26 cellular contexts compared by ENCODE assay signal in the genomic region with DNA sequence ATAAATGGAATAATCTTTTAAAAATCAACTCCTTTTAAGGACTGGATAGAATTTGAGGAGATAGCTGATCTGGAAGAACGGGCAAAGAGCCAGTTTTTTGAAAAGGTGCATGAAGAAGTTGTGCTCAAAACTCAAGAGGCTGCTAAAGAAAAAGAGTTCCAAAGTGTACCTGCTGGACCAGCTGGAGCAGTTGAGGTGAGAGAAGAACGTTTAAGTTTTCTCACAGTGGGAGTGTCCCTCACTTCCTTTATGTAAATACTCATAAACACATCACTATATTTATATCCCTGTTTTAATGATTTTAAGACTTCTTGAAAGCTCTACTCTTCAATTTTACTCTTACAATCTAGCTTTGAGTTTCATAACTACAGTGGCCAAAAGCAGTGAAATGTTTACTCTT. TPM values are rescaled to one million over a fixed set of nuclear protein-coding genes. Genes with fewer than 3 reads are reported as not detected.
DNase-seq lines count a peak whose midpoint lies in the region; ATAC-seq and TF ChIP-seq lines count a peak whose summit lies in the region.
"Had no signal": no experiment of that assay in that cellular context is flagged by ENCODE, and none has a peak within 500 bp of the region (broad histone marks: within the 10 kb centered on the region; RNA-seq: fewer than 3 reads in every experiment).

No MANE protein-coding gene starts in this region.

- no peaks in the 10 kb centered on the region for H3K4me1 ChIP-seq in left lung
- no peaks in the 10 kb centered on the region for H3K4me1 ChIP-seq in effector memory CD4-positive, alpha-beta T cell (ENCODE audit: control insufficient read depth, insufficient read depth, low read length, poor library complexity, severe bottlenecking)
- H3K4me1 ChIP-seq: gastrocnemius medialis, right atrium auricular region had no signal

- peaks cover 8 to 38% of the 10 kb centered on the region in 2 donors for H3K36me3 Mint-ChIP-seq in activated T-cell treated with anti-CD3 and anti-CD28 coated beads, Interleukin-2, amount 50 U/mL, for 72 hours (ENCODE audit: insufficient read depth in 2 of 2)
- peaks cover 37% of the 10 kb centered on the region for H3K36me3 Mint-ChIP-seq in activated T-cell treated with anti-CD3 and anti-CD28 coated beads, Interleukin-2, amount 50 U/mL, for 4 hours (ENCODE audit: insufficient read depth)

- intact Hi-C loops in left lung (cut with DNase I): no loop called here

- H3K4me3 Mint-ChIP-seq in activated T-cell treated with anti-CD3 and anti-CD28 coated beads, Interleukin-2, amount 50 U/mL, for 72 hours: no peak overlapping the region
- H3K4me3 Mint-ChIP-seq in activated T-cell treated with anti-CD3 and anti-CD28 coated beads, Interleukin-2, amount 50 U/mL, for 4 hours: no peak overlapping the region
- H3K4me3 Mint-ChIP-seq: T-helper 1 cell treated with Interleukin-12 subunit alpha and Interleukin-12 subunit beta and Interleukin-4 antibody, amounts not matched to agents 30 μg/mL and 1 μg/mL, for 36 hours; WTC11 had no signal

- no peaks in the 10 kb centered on the region for H3K9me3 ChIP-seq in left lung
- no peaks in the 10 kb centered on the region for H3K9me3 ChIP-seq in effector memory CD4-positive, alpha-beta T cell (ENCODE audit: control insufficient read depth, low read length)
- H3K9me3 ChIP-seq: esophagus muscularis mucosa, gastrocnemius medialis, ovary, right atrium auricular region, vagina had no signal

- H3K27ac ChIP-seq in VCaP (0 out of 2 replicates have a peak overlapping the region, but pooled peaks have one; percentile 7), left lung (no peak overlapping the region)
- no peak overlapping the region for H3K27ac ChIP-seq in effector memory CD4-positive, alpha-beta T cell (ENCODE audit: insufficient read depth, low read length, poor library complexity, severe bottlenecking)
- H3K27ac ChIP-seq: C4-2B, esophagus muscularis mucosa, gastrocnemius medialis, ovary, right atrium auricular region, vagina had no signal

- H3K4me3 ChIP-seq in left lung: no peak overlapping the region
- no peak overlapping the region for H3K4me3 ChIP-seq in effector memory CD4-positive, alpha-beta T cell (ENCODE audit: insufficient read depth, low read depth, low read length, poor library complexity, severe bottlenecking)
- H3K4me3 ChIP-seq: esophagus muscularis mucosa, gastrocnemius medialis, lung, ovary, right atrium auricular region, vagina had no signal

- no peaks in the 10 kb centered on the region for H3K9me3 Mint-ChIP-seq in activated T-cell treated with anti-CD3 and anti-CD28 coated beads, Interleukin-2, amount 50 U/mL, for 72 hours
- no peaks in the 10 kb centered on the region for H3K9me3 Mint-ChIP-seq in activated T-cell treated with anti-CD3 and anti-CD28 coated beads, Interleukin-2, amount 50 U/mL, for 4 hours
- H3K9me3 Mint-ChIP-seq: activated T-helper 2 cell treated with anti-CD3 and anti-CD28 coated beads, Interferon-gamma antibody, Interleukin-2, Interleukin-4, amounts not matched to agents 10 μg/mL and 5 μg/mL and 100 μg/mL, durations not matched to agents 14 hours and 24 hours and 36 hours; T-helper 1 cell treated with Interleukin-12 subunit alpha and Interleukin-12 subunit beta and Interleukin-4 antibody, amounts not matched to agents 30 μg/mL and 1 μg/mL, for 36 hours; WTC11 had no signal

- H3K36me3 ChIP-seq in left lung: peaks cover 4 to 100% of the 10 kb centered on the region in 2 donors
- peaks cover 83% of the 10 kb centered on the region for H3K36me3 ChIP-seq in effector memory CD4-positive, alpha-beta T cell (ENCODE audit: control insufficient read depth, insufficient read depth, low read length)
- H3K36me3 ChIP-seq: ovary had no signal

- DNase-seq in activated T-cell treated with anti-CD3 and anti-CD28 coated beads, Interleukin-2, amount 50 U/mL, for 72 hours: no peak
- DNase-seq in activated T-cell treated with anti-CD3 and anti-CD28 coated beads, Interleukin-2, amount 50 U/mL, for 4 hours: no peak
- no peak for DNase-seq in left lung
- DNase-seq in RPMI8226: no peak
- DNase-seq in effector memory CD4-positive, alpha-beta T cell: no peak
- DNase-seq in HUDEP-2 (lab: John Stamatoyannopoulos, UW; ENCODE audit: unreplicated experiment in 76 of 76): no peak
- DNase-seq: activated CD8-positive, alpha-beta memory T cell treated with anti-CD3 and anti-CD28 coated beads for 24 hours; caudate nucleus; gastrocnemius medialis; GF-D8; GOT3; NCI-H69; ovary; SHP77; stimulated activated CD8-positive, alpha-beta memory T cell treated with anti-CD3 and anti-CD28 coated beads, Interleukin-4, amount 100 ng/mL, for 48 hours; substantia nigra had no signal

- H3K27me3 ChIP-seq in left lung: no peaks in the 10 kb centered on the region
- no peaks in the 10 kb centered on the region for H3K27me3 ChIP-seq in effector memory CD4-positive, alpha-beta T cell (replicated peaks; ENCODE audit: control insufficient read depth, insufficient read depth, low read length, poor library complexity, severe bottlenecking)
- H3K27me3 ChIP-seq: esophagus muscularis mucosa, gastrocnemius medialis, ovary, right atrium auricular region, vagina had no signal

- peaks cover 4% of the 10 kb centered on the region for H3K4me1 Mint-ChIP-seq in activated T-cell treated with anti-CD3 and anti-CD28 coated beads, Interleukin-2, amount 50 U/mL, for 72 hours (ENCODE audit: low read depth)
- peaks cover 13% of the 10 kb centered on the region for H3K4me1 Mint-ChIP-seq in activated T-cell treated with anti-CD3 and anti-CD28 coated beads, Interleukin-2, amount 50 U/mL, for 4 hours (ENCODE audit: low read depth)
- H3K4me1 Mint-ChIP-seq: WTC11 had no signal

- peak overlapping the region; percentile 60 for H3K27ac Mint-ChIP-seq in activated T-cell treated with anti-CD3 and anti-CD28 coated beads, Interleukin-2, amount 50 U/mL, for 72 hours
- H3K27ac Mint-ChIP-seq: activated T-helper 2 cell treated with anti-CD3 and anti-CD28 coated beads, Interferon-gamma antibody, Interleukin-2, Interleukin-4, amounts not matched to agents 10 μg/mL and 5 μg/mL and 100 μg/mL, durations not matched to agents 14 hours and 24 hours and 36 hours; T-helper 1 cell treated with Interleukin-12 subunit alpha and Interleukin-12 subunit beta and Interleukin-4 antibody, amounts not matched to agents 30 μg/mL and 1 μg/mL, for 36 hours; WTC11 had no signal

- H3K27me3 Mint-ChIP-seq in activated T-cell treated with anti-CD3 and anti-CD28 coated beads, Interleukin-2, amount 50 U/mL, for 72 hours (ENCODE audit: low read depth): no peaks in the 10 kb centered on the region
- no peaks in the 10 kb centered on the region for H3K27me3 Mint-ChIP-seq in activated T-cell treated with anti-CD3 and anti-CD28 coated beads, Interleukin-2, amount 50 U/mL, for 4 hours (ENCODE audit: low read depth)

- ATAC-seq in activated T-cell treated with anti-CD3 and anti-CD28 coated beads, Interleukin-2, amount 50 U/mL, for 72 hours (replicated peaks in 1 of 2): no peak
- no peak for ATAC-seq in activated T-cell treated with anti-CD3 and anti-CD28 coated beads, Interleukin-2, amount 50 U/mL, for 4 hours
- ATAC-seq in left lung (peak; percentile 88), HG03521 (IDR thresholded peaks at IDR 0.05; ENCODE audit: unreplicated experiment) (no peak)
- ATAC-seq: gastrocnemius medialis, WTC11 had no signal

- no peak for TF ChIP-seq CTCF in VCaP (conservative IDR thresholded peaks at IDR 0.05)
- TF ChIP-seq CTCF in left lung (IDR thresholded peaks at IDR 0.05): no peak

RNA-seq across cellular contexts. Expression of gene ANKRD42, which starts 11.7 kb away (rescaled TPM):
- 1 to 10 TPM; 4.9 to 6.6 TPM for total RNA-seq in activated T-cell treated with anti-CD3 and anti-CD28 coated beads, Interleukin-2, amount 50 U/mL, for 72 hours
- 1 to 10 TPM; 5.3 to 8.4 (median 8.0) TPM for total RNA-seq in activated T-cell treated with anti-CD3 and anti-CD28 coated beads, Interleukin-2, amount 50 U/mL, for 4 hours
- total RNA-seq in left lung: 10 to 100 TPM; 11.5 to 14.1 TPM

RNA-seq across cellular contexts. Expression of gene PCF11, which starts 24.9 kb away (rescaled TPM):
- 10 to 100 TPM; 79.5 to 85.6 TPM for total RNA-seq in activated T-cell treated with anti-CD3 and anti-CD28 coated beads, Interleukin-2, amount 50 U/mL, for 72 hours
- total RNA-seq in activated T-cell treated with anti-CD3 and anti-CD28 coated beads, Interleukin-2, amount 50 U/mL, for 4 hours: 10 to 100 TPM; 55.6 to 68.5 (median 64.8) TPM
- 10 to 100 TPM; 35.8 to 54.4 TPM for total RNA-seq in left lung
